In genomic region chr6:144767066-144767465, GRCh38 we compare ENCODE assay signal across 30 cellular contexts.
"Had no signal": no experiment of that assay in that cellular context is flagged by ENCODE, and none has a peak within 500 bp of the region (broad histone marks: within the 10 kb centered on the region; RNA-seq: fewer than 3 reads in every experiment).

No MANE protein-coding gene starts in this region.

- H3K27me3 Mint-ChIP-seq: activated naive CD8-positive, alpha-beta T cell treated with anti-CD3 and anti-CD28 coated beads for 36 hours; stimulated activated naive CD8-positive, alpha-beta T cell treated with anti-CD3 and anti-CD28 coated beads, Interleukin-15, amount 100 ng/mL, for 72 hours; type B pancreatic cell had no signal

- H3K4me3 Mint-ChIP-seq: activated naive CD4-positive, alpha-beta T cell treated with anti-CD3 and anti-CD28 coated beads for 36 hours; activated naive CD8-positive, alpha-beta T cell treated with anti-CD3 and anti-CD28 coated beads for 36 hours; neural crest cell; stimulated activated naive CD8-positive, alpha-beta T cell treated with anti-CD3 and anti-CD28 coated beads, Interleukin-15, amount 100 ng/mL, for 72 hours; type B pancreatic cell had no signal

- DNase-seq: activated CD4-positive, alpha-beta T cell treated with anti-CD3 and anti-CD28 coated beads for 48 hours; activated CD4-positive, alpha-beta T cell treated with anti-CD3 and anti-CD28 coated beads, Interleukin-2, amount 50 U/mL, for 48 hours; activated CD8-positive, alpha-beta memory T cell treated with anti-CD3 and anti-CD28 coated beads for 24 hours; activated effector memory CD4-positive, alpha-beta T cell treated with anti-CD3 and anti-CD28 coated beads, Interleukin-2, amount 50 U/mL, for 16 hours; activated naive CD4-positive, alpha-beta T cell treated with anti-CD3 and anti-CD28 coated beads for 36 hours; activated naive CD8-positive, alpha-beta T cell treated with anti-CD3 and anti-CD28 coated beads for 36 hours; adrenal gland; aorta; body of pancreas; cerebellar nuclear complex; colonic mucosa; effector CD8-positive, alpha-beta T cell; head of caudate nucleus; hypothalamus; kidney glomerular epithelial cell; left lung; mesendoderm; nucleus accumbens; spleen; stimulated activated naive CD8-positive, alpha-beta T cell treated with anti-CD3 and anti-CD28 coated beads, Interleukin-15, amount 100 ng/mL, for 72 hours; substantia nigra; T-helper 1 cell; uterus had no signal

- H3K9me3 Mint-ChIP-seq: activated naive CD4-positive, alpha-beta T cell treated with anti-CD3 and anti-CD28 coated beads for 36 hours; activated naive CD8-positive, alpha-beta T cell treated with anti-CD3 and anti-CD28 coated beads for 36 hours; neural crest cell; stimulated activated naive CD8-positive, alpha-beta T cell treated with anti-CD3 and anti-CD28 coated beads, Interleukin-15, amount 100 ng/mL, for 72 hours; type B pancreatic cell had no signal

- H3K27ac Mint-ChIP-seq: activated naive CD4-positive, alpha-beta T cell treated with anti-CD3 and anti-CD28 coated beads for 36 hours; activated naive CD8-positive, alpha-beta T cell treated with anti-CD3 and anti-CD28 coated beads for 36 hours; stimulated activated naive CD8-positive, alpha-beta T cell treated with anti-CD3 and anti-CD28 coated beads, Interleukin-15, amount 100 ng/mL, for 72 hours; type B pancreatic cell had no signal

- H3K27ac ChIP-seq: adrenal gland, body of pancreas, colonic mucosa, left lung, parathyroid adenoma, right atrium auricular region, spleen, uterus, VCaP had no signal

- H3K4me1 ChIP-seq: colonic mucosa, left lung, uterus had no signal

- H3K9me3 ChIP-seq: adrenal gland, body of pancreas, colonic mucosa, left lung, right atrium auricular region, spleen, uterus had no signal

- H3K27me3 ChIP-seq: adrenal gland, body of pancreas, colonic mucosa, left lung, right atrium auricular region, spleen, uterus had no signal

- ATAC-seq: activated CD4-positive, CD25-positive, alpha-beta regulatory T cell treated with anti-CD3 and anti-CD28 coated beads, Interleukin-2, amount 50 U/mL, for 24 hours; body of pancreas; left lung; stimulated activated naive CD8-positive, alpha-beta T cell treated with anti-CD3 and anti-CD28 coated beads, Interleukin-15, amount 100 ng/mL, for 72 hours had no signal

- H3K4me3 ChIP-seq: adrenal gland, body of pancreas, colonic mucosa, left lung, lung, right atrium auricular region, spleen, uterus had no signal

- H3K4me1 Mint-ChIP-seq: stimulated activated naive CD8-positive, alpha-beta T cell treated with anti-CD3 and anti-CD28 coated beads, Interleukin-15, amount 100 ng/mL, for 72 hours had no signal

- H3K36me3 ChIP-seq: adrenal gland, colonic mucosa, uterus had no signal
